8 cellular contexts compared by ENCODE assay signal in the genomic region with DNA sequence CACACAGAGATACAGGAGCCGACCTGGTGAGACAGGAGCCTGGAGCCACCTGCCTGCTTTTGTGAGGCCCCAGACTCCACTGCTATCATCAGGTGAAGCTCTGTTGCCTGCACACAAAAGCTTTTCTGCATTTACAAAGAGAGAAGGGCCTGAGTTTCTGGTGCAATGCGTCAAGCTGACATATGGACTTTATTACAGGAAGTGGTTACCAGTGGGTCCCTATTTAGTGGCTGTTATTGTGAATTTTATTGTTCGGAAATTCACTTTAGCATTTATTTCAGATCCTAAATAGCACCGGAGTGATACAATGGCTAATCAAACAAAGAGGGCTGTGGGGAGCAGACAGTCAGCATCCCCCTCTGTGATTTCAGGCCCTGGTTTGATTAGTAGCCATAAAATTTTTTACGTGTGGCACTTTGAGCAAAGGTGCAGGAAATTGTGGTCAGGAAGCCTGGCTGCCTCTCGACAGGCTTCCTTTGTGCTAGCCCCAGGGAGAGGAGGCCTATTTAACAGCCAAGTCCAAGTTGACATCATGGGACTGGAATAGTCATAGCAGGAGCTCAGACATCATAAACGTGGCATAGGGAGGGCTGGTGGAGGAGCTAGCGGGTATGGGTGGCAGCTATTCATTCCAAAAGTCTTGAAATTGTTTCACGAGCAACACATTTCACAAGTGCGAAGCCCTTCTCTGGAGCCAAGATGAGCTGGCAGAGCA. TPM values are rescaled to one million over a fixed set of nuclear protein-coding genes. Genes with fewer than 3 reads are reported as not detected.
A peak's percentile ranks its signal among the peaks of the same experiment; 100 is the strongest.
DNase-seq lines count a peak whose midpoint lies in the region; ATAC-seq and TF ChIP-seq lines count a peak whose summit lies in the region.

No MANE protein-coding gene starts in this region.

- H3K9ac ChIP-seq in endodermal cell (ENCODE audit: extremely low read depth, low read length, poor library complexity, severe bottlenecking) = no peak overlapping the region

- peak; percentile 82 for ATAC-seq in GM19463 (IDR thresholded peaks at IDR 0.05; ENCODE audit: unreplicated experiment)

- BruUV-seq in Calu3 (replicated peaks; lab: Mats Ljungman, UMichigan) = no TSS peak

- H3K27me3 Mint-ChIP-seq in Calu3 (ENCODE audit: unreplicated experiment) (no peaks in the 10 kb centered on the region), endodermal cell (ENCODE audit: insufficient read depth) (peaks cover 25% of the 10 kb centered on the region)

- no peaks in the 10 kb centered on the region for H3K36me3 ChIP-seq in endodermal cell (ENCODE audit: control insufficient read depth, insufficient read depth, low read length)

- peak overlapping the region; percentile 12 for H3K27ac ChIP-seq in endodermal cell (ENCODE audit: low read depth, low read length)
- H3K27ac ChIP-seq in dorsolateral prefrontal cortex = peak overlapping the region in 2 of 59 donors; percentile 24 to 36

- no peaks in the 10 kb centered on the region for H3K4me1 ChIP-seq in endodermal cell (ENCODE audit: control insufficient read depth, insufficient read depth, low read length)

- no peak overlapping the region for H3K4me3 ChIP-seq in endodermal cell (ENCODE audit: low read length)
- H3K4me3 ChIP-seq in retinal pigment epithelial cell (ENCODE audit: low read length) = no peak overlapping the region
- H3K4me3 ChIP-seq in dorsolateral prefrontal cortex = no peak overlapping the region

- 89% methylated on average over 9 to 10 of the region's 10 CpGs for whole genome bisulfite sequencing in endodermal cell (ENCODE audit: insufficient coverage in 1 of 2, insufficient read length in 1 of 2), 2 experiments

- in situ Hi-C loops in KBM-7 (cut with MboI; ENCODE audit: low pct_unique_long_range_greater_than_20kb, low sequenced_read_pairs) = no loop called here

- no peak overlapping the region for H3K4me3 Mint-ChIP-seq in Calu3 (ENCODE audit: low read depth, unreplicated experiment)
- no peak overlapping the region for H3K4me3 Mint-ChIP-seq in endodermal cell

- H3K27me3 ChIP-seq in endodermal cell (ENCODE audit: control insufficient read depth, insufficient read depth, low read length, poor library complexity, severe bottlenecking) (no peaks in the 10 kb centered on the region), dorsolateral prefrontal cortex (peaks cover 0 to 6% (median 0%) of the 10 kb centered on the region in 45 donors)

- CTCF ChIA-PET in Calu3 (lab: Charles Lee) = interaction anchor here (0.6 to 1.6 kb wide), 3 partner anchors 9 to 16 kb away, joined by 3 to 10 read pairs (median 4); partner anchors contain the start of gene TGFBI

- H3K36me3 Mint-ChIP-seq in Calu3 (ENCODE audit: insufficient read depth, unreplicated experiment) (peaks cover 28% of the 10 kb centered on the region), endodermal cell (ENCODE audit: low read depth) (no peaks in the 10 kb centered on the region)

- intact Hi-C loops in Calu3 (cut with micrococcal nuclease; ENCODE audit: unreplicated experiment) (no loop called here), dorsolateral prefrontal cortex (cut with DNase I) (no loop called here)

- peaks cover 66% of the 10 kb centered on the region for H3K4me1 Mint-ChIP-seq in Calu3 (ENCODE audit: low read depth, unreplicated experiment)
- H3K4me1 Mint-ChIP-seq in endodermal cell = peaks cover 7% of the 10 kb centered on the region

- no peaks in the 10 kb centered on the region for H3K9me3 ChIP-seq in endodermal cell (ENCODE audit: control insufficient read depth, low read length)

- DNase-seq in Calu3 (peak; percentile 58), KBM-7 (peak; percentile 93), SKM-1 (lab: John Stamatoyannopoulos, UW; ENCODE audit: unreplicated experiment) (peak; percentile 76), endodermal cell (no peak), retinal pigment epithelial cell (ENCODE audit: low read depth) (peak; percentile 54), HK-2 (ENCODE audit: unreplicated experiment) (no peak), dorsolateral prefrontal cortex (no peak)

- H3K27ac Mint-ChIP-seq in Calu3 (ENCODE audit: unreplicated experiment) = peak overlapping the region; percentile 69
- H3K27ac Mint-ChIP-seq in endodermal cell = no peak overlapping the region

- H3K9me3 Mint-ChIP-seq in Calu3 (ENCODE audit: low read depth, unreplicated experiment) (no peaks in the 10 kb centered on the region), endodermal cell (no peaks in the 10 kb centered on the region)

- TF ChIP-seq CTCF in Calu3 (IDR thresholded peaks at IDR 0.05; ENCODE audit: unreplicated experiment) (no peak), endodermal cell (conservative IDR thresholded peaks at IDR 0.05) (no peak), retinal pigment epithelial cell (conservative IDR thresholded peaks at IDR 0.05; ENCODE audit: low read depth, low read length) (no peak), dorsolateral prefrontal cortex (IDR thresholded peaks at IDR 0.05 in 54 of 56, conservative IDR thresholded peaks at IDR 0.05 in 2 of 56; ENCODE audit: low read depth in 1 of 56, partially characterized antibody in 56 of 56) (no peak)

RNA-seq across cellular contexts. Expression of gene TGFBI, which starts 8.4 kb away (rescaled TPM):
- total RNA-seq in Calu3 (2022) (41.4 and 95.2 TPM in 2 replicates), endodermal cell (1 to 10 TPM; 2.8 to 4.9 TPM), dorsolateral prefrontal cortex (10 to 100 TPM in 24 of 120 experiments, 1 to 10 TPM in 96; 1.4 to 68.6 (median 6.2) TPM)
- 40.8 TPM for polyA plus RNA-seq in endodermal cell (2013, experiment 1 of 2)
- 59.6 TPM for polyA plus RNA-seq in endodermal cell (2013, experiment 2 of 2)

Comparison
In these comparisons a context has a peak if more than half of its experiments do, and no peak if none do; other contexts are left out.
1. DNase-seq: peak in Calu3 (single experiment), KBM-7 (single experiment), SKM-1 (single experiment) and retinal pigment epithelial cell (single experiment); none in endodermal cell (single experiment), HK-2 (single experiment) and dorsolateral prefrontal cortex (0 of 10).